Comparison of ENCODE assay signal across 1 cellular context in the genomic region with DNA sequence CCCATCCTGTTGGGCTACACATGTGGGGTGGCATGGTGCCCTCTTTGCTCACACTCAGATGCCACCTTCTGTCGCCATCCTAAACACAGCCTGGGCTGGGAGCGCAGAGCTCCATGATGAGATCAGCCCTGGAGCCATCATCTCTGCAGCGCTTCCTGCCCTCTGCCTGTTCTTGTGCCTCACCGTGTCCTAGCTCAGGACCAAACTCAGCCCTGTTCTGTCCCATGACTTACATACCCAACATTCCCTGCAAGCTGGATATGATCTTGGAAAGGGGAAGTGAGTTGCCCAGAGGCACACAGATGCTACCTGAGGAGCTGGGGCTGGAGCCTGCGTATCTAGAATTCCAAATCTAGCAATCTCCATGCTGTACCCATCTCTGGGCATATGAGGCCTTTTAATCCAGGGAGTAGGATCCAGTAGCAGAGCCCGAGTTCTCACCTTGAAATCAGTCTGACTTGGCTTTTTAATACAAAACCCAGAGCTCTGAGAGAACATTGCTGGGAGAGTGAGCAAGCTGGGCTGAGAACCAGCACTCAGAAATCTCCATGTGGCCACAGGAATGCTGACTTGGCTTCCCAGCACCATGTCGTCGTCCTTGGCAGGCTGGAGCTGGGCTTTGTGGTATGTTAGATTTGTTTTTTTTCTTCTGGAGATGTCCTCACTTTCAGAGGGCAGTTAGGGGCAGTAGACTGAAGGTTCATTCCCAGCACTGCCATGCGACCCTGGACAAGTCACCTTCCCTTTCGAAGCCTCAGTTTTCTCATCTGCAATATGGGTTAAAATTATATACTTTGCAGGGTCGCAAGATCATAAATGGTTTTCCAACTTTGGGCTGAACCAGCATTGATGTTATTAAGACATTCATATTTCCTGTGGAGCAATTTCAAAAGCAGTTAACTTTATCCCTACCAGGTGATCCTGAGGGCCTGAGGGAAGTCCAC.
TF ChIP-seq lines count a peak whose summit lies in the region.

No MANE protein-coding gene starts in this region.

TF ChIP-seq in H1, 55 proteins besides CTCF, POLR2A, EP300 and RAD21 (continued from another document):
- TF ChIP-seq FOSL1 (IDR thresholded peaks at IDR 0.05; ENCODE audit: insufficient read depth, low read depth, low read length) (no peak), MAFK (IDR thresholded peaks at IDR 0.05; ENCODE audit: low read depth, low read length) (peak; percentile 24; the same call in 1 of the 2 replicates)
